ENCODE assay signal across 3 cellular contexts in the genomic region with DNA sequence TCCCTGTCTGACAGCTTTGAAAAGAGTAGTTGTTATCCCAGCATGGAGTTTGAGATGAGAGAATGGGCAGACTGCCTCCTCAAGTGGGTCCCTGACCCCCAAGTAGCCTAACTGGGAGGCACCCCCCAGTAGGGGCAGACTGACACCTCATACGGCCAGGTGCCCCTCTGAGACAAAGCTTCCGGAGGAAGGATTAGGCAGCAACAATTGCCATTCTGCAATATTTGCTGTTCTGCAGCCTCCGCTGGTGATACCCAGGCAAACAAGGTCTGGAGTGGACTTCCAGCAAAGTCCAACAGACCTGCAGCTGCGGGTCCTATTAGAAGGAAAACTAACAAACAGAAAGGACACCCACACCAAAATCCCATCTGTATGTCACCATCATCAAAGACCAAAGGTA. TPM values are rescaled to one million over a fixed set of nuclear protein-coding genes. Genes with fewer than 3 reads are reported as not detected.
"Had no signal": no experiment of that assay in that cellular context is flagged by ENCODE, and none has a peak within 500 bp of the region (broad histone marks: within the 10 kb centered on the region; RNA-seq: fewer than 3 reads in every experiment).

No MANE protein-coding gene starts in this region.

RNA-seq across cellular contexts. Expression of gene C11orf65, which starts 25.9 kb away (rescaled TPM):
- total RNA-seq: ascending aorta, chondrocyte had no signal
- polyA plus RNA-seq: aorta had no signal
